21 cellular contexts compared by ENCODE assay signal in genomic region chr10:28444031-28444430, GRCh38.
DNase-seq lines count a peak whose midpoint lies in the region; ATAC-seq and TF ChIP-seq lines count a peak whose summit lies in the region.
"Had no signal": no experiment of that assay in that cellular context is flagged by ENCODE, and none has a peak within 500 bp of the region (broad histone marks: within the 10 kb centered on the region; RNA-seq: fewer than 3 reads in every experiment).

No MANE protein-coding gene starts in this region.

- in situ Hi-C loops in GM13977 (cut with MboI; ENCODE audit: low pct_unique_long_range_greater_than_20kb, low sequenced_read_pairs, unreplicated experiment), result no loop called here

- WGBS in endodermal cell (ENCODE audit: insufficient coverage in 1 of 2, insufficient read length in 1 of 2), 2 experiments, result 68 to 72% methylated on average over 3 of the region's 3 CpGs

- no peak overlapping the region for H3K4me3 Mint-ChIP-seq in GM23338
- H3K4me3 Mint-ChIP-seq in endodermal cell, result no peak overlapping the region
- H3K4me3 Mint-ChIP-seq in progenitor cell of endocrine pancreas (ENCODE audit: low read depth), result no peak overlapping the region
- H3K4me3 Mint-ChIP-seq in activated CD4-positive, alpha-beta T cell treated with anti-CD3 and anti-CD28 coated beads, Interleukin-2, amount 10 ng/mL, durations not matched to agents 7 days and 5 days, result no peak overlapping the region
- H3K4me3 Mint-ChIP-seq: B cell, CD14-positive monocyte had no signal

- H3K27ac ChIP-seq in GM23338 (ENCODE audit: low read depth) (no peak overlapping the region), endodermal cell (ENCODE audit: low read depth, low read length) (no peak overlapping the region)
- H3K27ac ChIP-seq: A549, GM23248 had no signal

- DNase-seq in GM23338 (ENCODE audit: low spot score), result peak; percentile 35
- peak; percentile 28 for DNase-seq in NT2/D1 (ENCODE audit: low read depth, low spot score)
- DNase-seq in endodermal cell, result peak; percentile 86
- DNase-seq in progenitor cell of endocrine pancreas (ENCODE audit: low spot score, unreplicated experiment), result no peak
- no peak for DNase-seq in stimulated activated CD4-positive, alpha-beta T cell treated with anti-CD3 and anti-CD28 coated beads, Interleukin-2, amount 100 ng/mL, for 24 hours
- no peak for DNase-seq in activated CD4-positive, alpha-beta T cell treated with anti-CD3 and anti-CD28 coated beads, Interleukin-2, amount 10 ng/mL, durations not matched to agents 7 days and 5 days
- DNase-seq in GM13977 (ENCODE audit: low spot score), result no peak
- DNase-seq: DND-41, GM23248, MM.1S, NCI-H1092, NCI-H1436, NCI-H187 treated with DMSO at 0.1 percent for 48 hours, NCI-H2107, NCI-H748 treated with DMSO at 0.1 percent for 48 hours, SIG-M5 had no signal

- H3K27me3 Mint-ChIP-seq in GM23338 (ENCODE audit: insufficient read depth, low read depth, poor library complexity) (peaks cover 4% of the 10 kb centered on the region), endodermal cell (ENCODE audit: insufficient read depth) (no peaks in the 10 kb centered on the region), progenitor cell of endocrine pancreas (no peaks in the 10 kb centered on the region)
- H3K27me3 Mint-ChIP-seq in activated CD4-positive, alpha-beta T cell treated with anti-CD3 and anti-CD28 coated beads, Interleukin-2, amount 10 ng/mL, durations not matched to agents 7 days and 5 days, result peaks cover 2% of the 10 kb centered on the region

- H3K79me2 ChIP-seq in GM23338 (replicated peaks; ENCODE audit: insufficient read depth), result no peaks in the 10 kb centered on the region

- no peak overlapping the region; the same call in 1 of the 2 replicates for H2AFZ ChIP-seq in GM23338
- H2AFZ ChIP-seq: GM23248 had no signal

- H4K20me1 ChIP-seq in GM23338 (replicated peaks; ENCODE audit: insufficient read depth), result no peaks in the 10 kb centered on the region

- H3K27ac Mint-ChIP-seq in GM23338 (no peak overlapping the region), endodermal cell (peak overlapping the region; percentile 66), progenitor cell of endocrine pancreas (peak overlapping the region; percentile 77)
- H3K27ac Mint-ChIP-seq in activated CD4-positive, alpha-beta T cell treated with anti-CD3 and anti-CD28 coated beads, Interleukin-2, amount 10 ng/mL, durations not matched to agents 7 days and 5 days, result no peak overlapping the region
- H3K27ac Mint-ChIP-seq: B cell had no signal

- H3K36me3 Mint-ChIP-seq in GM23338 (ENCODE audit: low read depth) (no peaks in the 10 kb centered on the region), endodermal cell (ENCODE audit: low read depth) (no peaks in the 10 kb centered on the region), progenitor cell of endocrine pancreas (ENCODE audit: insufficient read depth) (no peaks in the 10 kb centered on the region)
- no peaks in the 10 kb centered on the region for H3K36me3 Mint-ChIP-seq in activated CD4-positive, alpha-beta T cell treated with anti-CD3 and anti-CD28 coated beads, Interleukin-2, amount 10 ng/mL, durations not matched to agents 7 days and 5 days (ENCODE audit: low read depth)
- H3K36me3 Mint-ChIP-seq: CD14-positive monocyte had no signal

- no peaks in the 10 kb centered on the region for H3K4me1 ChIP-seq in GM23338 (ENCODE audit: insufficient read depth)
- H3K4me1 ChIP-seq in NT2/D1 (ENCODE audit: insufficient read depth, insufficient read length), result peaks cover 2% of the 10 kb centered on the region
- H3K4me1 ChIP-seq in endodermal cell (ENCODE audit: control insufficient read depth, insufficient read depth, low read length), result no peaks in the 10 kb centered on the region
- H3K4me1 ChIP-seq: A549 had no signal

- H3K36me3 ChIP-seq in GM23338 (ENCODE audit: insufficient read depth) (no peaks in the 10 kb centered on the region), NT2/D1 (ENCODE audit: insufficient read depth, insufficient read length, low read length) (no peaks in the 10 kb centered on the region), endodermal cell (ENCODE audit: control insufficient read depth, insufficient read depth, low read length) (no peaks in the 10 kb centered on the region)

- H3F3A ChIP-seq in GM23338 (replicated peaks; ENCODE audit: low read depth), result no peaks in the 10 kb centered on the region

- H3K9me3 ChIP-seq in NT2/D1 (ENCODE audit: insufficient read depth, low read length), result no peaks in the 10 kb centered on the region
- H3K9me3 ChIP-seq in endodermal cell (ENCODE audit: control insufficient read depth, low read length), result no peaks in the 10 kb centered on the region
- H3K9me3 ChIP-seq: A549 had no signal

- H3K4me3 ChIP-seq in GM23338, result no peak overlapping the region
- no peak overlapping the region for H3K4me3 ChIP-seq in NT2/D1 (ENCODE audit: insufficient read length, low read depth)
- no peak overlapping the region for H3K4me3 ChIP-seq in endodermal cell (ENCODE audit: low read length)
- H3K4me3 ChIP-seq: A549, GM23248 had no signal

- H3K4me1 Mint-ChIP-seq in GM23338 (no peaks in the 10 kb centered on the region), endodermal cell (peaks cover 11% of the 10 kb centered on the region), progenitor cell of endocrine pancreas (ENCODE audit: low read depth) (no peaks in the 10 kb centered on the region)
- no peaks in the 10 kb centered on the region for H3K4me1 Mint-ChIP-seq in activated CD4-positive, alpha-beta T cell treated with anti-CD3 and anti-CD28 coated beads, Interleukin-2, amount 10 ng/mL, durations not matched to agents 7 days and 5 days
- H3K4me1 Mint-ChIP-seq: B cell, CD14-positive monocyte had no signal

- ATAC-seq in GM23338, result peak; percentile 38; the same call in 1 of the 3 replicates
- ATAC-seq: A549, Panc1, SK-N-SH treated with all-trans-retinoic acid at 6 μM for 48 hours had no signal

- H3K9me3 Mint-ChIP-seq in GM23338, result no peaks in the 10 kb centered on the region
- no peaks in the 10 kb centered on the region for H3K9me3 Mint-ChIP-seq in endodermal cell
- H3K9me3 Mint-ChIP-seq in progenitor cell of endocrine pancreas (ENCODE audit: low read depth), result no peaks in the 10 kb centered on the region
- no peaks in the 10 kb centered on the region for H3K9me3 Mint-ChIP-seq in activated CD4-positive, alpha-beta T cell treated with anti-CD3 and anti-CD28 coated beads, Interleukin-2, amount 10 ng/mL, durations not matched to agents 7 days and 5 days
- H3K9me3 Mint-ChIP-seq: CD14-positive monocyte had no signal

- TF ChIP-seq CTCF in GM23338 (conservative IDR thresholded peaks at IDR 0.05; ENCODE audit: low read depth in 2 of 2), result no peak
- TF ChIP-seq CTCF in endodermal cell (conservative IDR thresholded peaks at IDR 0.05), result no peak
- TF ChIP-seq CTCF in progenitor cell of endocrine pancreas (IDR thresholded peaks at IDR 0.05; ENCODE audit: unreplicated experiment), result no peak
- TF ChIP-seq CTCF in GM13977 (IDR thresholded peaks at IDR 0.05; ENCODE audit: extremely low read depth, insufficient read depth, missing control alignments), result no peak

- POLR2A ChIA-PET in activated CD4-positive, alpha-beta T cell treated with anti-CD3 and anti-CD28 coated beads, Interleukin-2, amount 10 ng/mL, durations not matched to agents 7 days and 5 days (lab: Charles Lee), result no interaction called here

- no peaks in the 10 kb centered on the region for H3K27me3 ChIP-seq in GM23338 (ENCODE audit: insufficient read depth)
- no peaks in the 10 kb centered on the region for H3K27me3 ChIP-seq in NT2/D1 (ENCODE audit: insufficient read depth, insufficient read length)
- no peaks in the 10 kb centered on the region for H3K27me3 ChIP-seq in endodermal cell (ENCODE audit: control insufficient read depth, insufficient read depth, low read length, poor library complexity, severe bottlenecking)

- H3K9ac ChIP-seq in NT2/D1 (ENCODE audit: insufficient read length, low read depth), result no peak overlapping the region
- no peak overlapping the region for H3K9ac ChIP-seq in endodermal cell (ENCODE audit: extremely low read depth, low read length, poor library complexity, severe bottlenecking)
- H3K9ac ChIP-seq: GM23248 had no signal

- CTCF ChIA-PET in activated CD4-positive, alpha-beta T cell treated with anti-CD3 and anti-CD28 coated beads, Interleukin-2, amount 10 ng/mL, durations not matched to agents 7 days and 5 days (lab: Charles Lee), result no interaction called here

- no peak overlapping the region for H3K4me2 ChIP-seq in GM23338
- H3K4me2 ChIP-seq: A549 had no signal

- no peaks in the 10 kb centered on the region for H3K9me2 ChIP-seq in GM23338 (ENCODE audit: insufficient read depth)

TF ChIP-seq in GM23338, 12 proteins besides CTCF, POLR2A, EP300 and RAD21 (continues in another document):
- no peak for TF ChIP-seq ZNF331 (CRISPR knock-in tag; IDR thresholded peaks at IDR 0.05; ENCODE audit: low read depth)
- TF ChIP-seq, protein P1, sequence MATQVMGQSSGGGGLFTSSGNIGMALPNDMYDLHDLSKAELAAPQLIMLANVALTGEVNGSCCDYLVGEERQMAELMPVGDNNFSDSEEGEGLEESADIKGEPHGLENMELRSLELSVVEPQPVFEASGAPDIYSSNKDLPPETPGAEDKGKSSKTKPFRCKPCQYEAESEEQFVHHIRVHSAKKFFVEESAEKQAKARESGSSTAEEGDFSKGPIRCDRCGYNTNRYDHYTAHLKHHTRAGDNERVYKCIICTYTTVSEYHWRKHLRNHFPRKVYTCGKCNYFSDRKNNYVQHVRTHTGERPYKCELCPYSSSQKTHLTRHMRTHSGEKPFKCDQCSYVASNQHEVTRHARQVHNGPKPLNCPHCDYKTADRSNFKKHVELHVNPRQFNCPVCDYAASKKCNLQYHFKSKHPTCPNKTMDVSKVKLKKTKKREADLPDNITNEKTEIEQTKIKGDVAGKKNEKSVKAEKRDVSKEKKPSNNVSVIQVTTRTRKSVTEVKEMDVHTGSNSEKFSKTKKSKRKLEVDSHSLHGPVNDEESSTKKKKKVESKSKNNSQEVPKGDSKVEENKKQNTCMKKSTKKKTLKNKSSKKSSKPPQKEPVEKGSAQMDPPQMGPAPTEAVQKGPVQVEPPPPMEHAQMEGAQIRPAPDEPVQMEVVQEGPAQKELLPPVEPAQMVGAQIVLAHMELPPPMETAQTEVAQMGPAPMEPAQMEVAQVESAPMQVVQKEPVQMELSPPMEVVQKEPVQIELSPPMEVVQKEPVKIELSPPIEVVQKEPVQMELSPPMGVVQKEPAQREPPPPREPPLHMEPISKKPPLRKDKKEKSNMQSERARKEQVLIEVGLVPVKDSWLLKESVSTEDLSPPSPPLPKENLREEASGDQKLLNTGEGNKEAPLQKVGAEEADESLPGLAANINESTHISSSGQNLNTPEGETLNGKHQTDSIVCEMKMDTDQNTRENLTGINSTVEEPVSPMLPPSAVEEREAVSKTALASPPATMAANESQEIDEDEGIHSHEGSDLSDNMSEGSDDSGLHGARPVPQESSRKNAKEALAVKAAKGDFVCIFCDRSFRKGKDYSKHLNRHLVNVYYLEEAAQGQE (IDR thresholded peaks at IDR 0.05; ENCODE audit: unreplicated experiment), result no peak
- no peak for TF ChIP-seq JUNB (IDR thresholded peaks at IDR 0.05; ENCODE audit: unreplicated experiment)
- no peak for TF ChIP-seq NANOG (IDR thresholded peaks at IDR 0.05; ENCODE audit: borderline replicate concordance)
- TF ChIP-seq STAT1 (IDR thresholded peaks at IDR 0.05; ENCODE audit: unreplicated experiment), result no peak
- TF ChIP-seq ZNF114 (CRISPR knock-in tag; IDR thresholded peaks at IDR 0.05), result no peak

Comparison
In these comparisons a context has a peak if more than half of its experiments do, and no peak if none do; other contexts are left out.
1. DNase-seq: peak in GM23338 (single experiment), NT2/D1 (single experiment) and endodermal cell (single experiment); none in progenitor cell of endocrine pancreas (single experiment), stimulated activated CD4-positive, alpha-beta T cell treated with anti-CD3 and anti-CD28 coated beads, Interleukin-2, amount 100 ng/mL, for 24 hours (0 of 2), activated CD4-positive, alpha-beta T cell treated with anti-CD3 and anti-CD28 coated beads, Interleukin-2, amount 10 ng/mL, durations not matched to agents 7 days and 5 days (single experiment) and GM13977 (single experiment).
2. H3K27ac Mint-ChIP-seq: peak in endodermal cell (single experiment) and progenitor cell of endocrine pancreas (single experiment); none in GM23338 (single experiment) and activated CD4-positive, alpha-beta T cell treated with anti-CD3 and anti-CD28 coated beads, Interleukin-2, amount 10 ng/mL, durations not matched to agents 7 days and 5 days (single experiment).